Comparison of ENCODE assay signal across 8 cellular contexts in the genomic region with DNA sequence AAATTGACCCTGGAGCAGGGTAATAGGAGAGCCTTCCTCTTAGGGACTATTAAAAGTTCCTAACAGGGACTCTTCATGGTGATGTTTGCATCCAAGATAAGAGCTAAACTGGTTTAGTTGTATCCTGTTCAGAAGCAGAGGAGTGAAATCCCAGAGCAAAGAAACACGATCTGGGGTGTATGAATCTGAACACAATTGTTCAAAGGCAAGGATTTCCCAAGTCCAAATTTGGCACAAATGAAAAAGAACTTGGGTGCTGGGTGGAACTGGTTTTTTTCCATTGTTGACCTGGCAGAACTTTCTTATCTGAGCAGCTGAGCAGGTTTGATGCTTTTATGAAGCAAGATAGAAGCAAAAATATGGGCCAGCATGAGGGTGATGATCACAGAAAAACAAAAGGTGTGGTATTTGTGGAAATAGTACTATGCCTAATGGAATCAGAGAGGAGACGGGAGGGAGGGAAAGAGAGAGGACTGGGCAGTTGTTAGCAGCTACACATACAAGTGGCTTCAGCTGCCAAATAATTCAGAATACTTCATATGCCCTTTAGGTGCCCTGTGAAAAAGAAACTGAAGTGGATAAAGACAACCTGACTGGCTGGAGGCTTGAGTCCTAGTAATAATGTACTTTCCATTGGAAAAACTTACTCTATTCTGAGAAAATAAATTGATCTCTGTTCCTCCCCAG. TPM values are rescaled to one million over a fixed set of nuclear protein-coding genes. Genes with fewer than 3 reads are reported as not detected.
DNase-seq lines count a peak whose midpoint lies in the region; ATAC-seq and TF ChIP-seq lines count a peak whose summit lies in the region.

No MANE protein-coding gene starts in this region.

- H3K36me3 ChIP-seq in Loucy (ENCODE audit: insufficient read depth, low read length) = no peaks in the 10 kb centered on the region; the same call in 1 of the 2 replicates

- no peaks in the 10 kb centered on the region for H4K20me1 ChIP-seq in Loucy (ENCODE audit: insufficient read depth, low read length, poor library complexity, severe bottlenecking)

- H3K9ac ChIP-seq in Loucy (ENCODE audit: low read depth, low read length, poor library complexity, severe bottlenecking) = peak overlapping the region; percentile 9

- H3K4me2 ChIP-seq in Loucy (ENCODE audit: low read depth, low read length, poor library complexity, severe bottlenecking) = peak overlapping the region; percentile 37

- no peaks in the 10 kb centered on the region for H3F3A ChIP-seq in Loucy (ENCODE audit: low read depth)

- no peaks in the 10 kb centered on the region for H3K27me3 ChIP-seq in Loucy (ENCODE audit: insufficient read depth, low read length, poor library complexity, severe bottlenecking)

- H3K9me2 ChIP-seq in Loucy (replicated peaks; ENCODE audit: low read depth, low read length) = no peaks in the 10 kb centered on the region

- H3K4me1 Mint-ChIP-seq in dendritic cell treated with granulocyte-macrophage colony-stimulating factor and Interleukin-4, amounts not matched to agents 40 ng/mL and 50 ng/mL, for 4 days (ENCODE audit: low read depth) = peaks cover 86% of the 10 kb centered on the region
- peaks cover 68 to 87% of the 10 kb centered on the region in 2 donors for H3K4me1 Mint-ChIP-seq in natural killer cell treated with Interleukin-12 subunit alpha and Interleukin-12 subunit beta and Interleukin-15 and Interleukin-18, amount 100 ng/mL, for 72 hours (ENCODE audit: low read depth in 2 of 2)

- H3K79me2 ChIP-seq in Loucy (ENCODE audit: insufficient read depth, low read length) = peaks cover 21% of the 10 kb centered on the region

- intact Hi-C loops in dendritic cell treated with granulocyte-macrophage colony-stimulating factor and Interleukin-4, amounts not matched to agents 40 ng/mL and 50 ng/mL, for 4 days (cut with micrococcal nuclease) = loop anchor here (5.0 kb wide), 1 partner anchor 68 kb away; a partner anchor contains a TSS

- peak; percentile 17 for ATAC-seq in GM21447 (IDR thresholded peaks at IDR 0.05; ENCODE audit: unreplicated experiment)
- peak; percentile 45 to 63 for ATAC-seq in natural killer cell treated with Interleukin-12 subunit alpha and Interleukin-12 subunit beta and Interleukin-15 and Interleukin-18, amount 100 ng/mL, for 72 hours
- no peak for ATAC-seq in GM18870 (IDR thresholded peaks at IDR 0.05; ENCODE audit: unreplicated experiment)

- H3K27ac Mint-ChIP-seq in dendritic cell treated with granulocyte-macrophage colony-stimulating factor and Interleukin-4, amounts not matched to agents 40 ng/mL and 50 ng/mL, for 4 days = peak overlapping the region; percentile 76
- peak overlapping the region; percentile 87 to 91 for H3K27ac Mint-ChIP-seq in natural killer cell treated with Interleukin-12 subunit alpha and Interleukin-12 subunit beta and Interleukin-15 and Interleukin-18, amount 100 ng/mL, for 72 hours

- peak overlapping the region; percentile 9 for H3K4me3 Mint-ChIP-seq in dendritic cell treated with granulocyte-macrophage colony-stimulating factor and Interleukin-4, amounts not matched to agents 40 ng/mL and 50 ng/mL, for 4 days
- peak overlapping the region; percentile 88 for H3K4me3 Mint-ChIP-seq in natural killer cell treated with Interleukin-12 subunit alpha and Interleukin-12 subunit beta and Interleukin-15 and Interleukin-18, amount 100 ng/mL, for 72 hours

- TF ChIP-seq CTCF in Loucy (conservative IDR thresholded peaks at IDR 0.05; ENCODE audit: low read length) = no peak

- H3K4me1 ChIP-seq in Loucy (ENCODE audit: insufficient read depth, low read length, poor library complexity, severe bottlenecking) = peaks cover 51% of the 10 kb centered on the region

- peaks cover 7% of the 10 kb centered on the region for H3K36me3 Mint-ChIP-seq in dendritic cell treated with granulocyte-macrophage colony-stimulating factor and Interleukin-4, amounts not matched to agents 40 ng/mL and 50 ng/mL, for 4 days (ENCODE audit: low read depth)
- peaks cover 5% of the 10 kb centered on the region for H3K36me3 Mint-ChIP-seq in natural killer cell treated with Interleukin-12 subunit alpha and Interleukin-12 subunit beta and Interleukin-15 and Interleukin-18, amount 100 ng/mL, for 72 hours

- no peak for DNase-seq in natural killer cell treated with Interleukin-12 subunit alpha and Interleukin-12 subunit beta and Interleukin-15 and Interleukin-18, amount 100 ng/mL, for 72 hours (ENCODE audit: low spot score)
- no peak for DNase-seq in A172 (ENCODE audit: low spot score)
- DNase-seq in activated CD4-positive, alpha-beta T cell treated with anti-CD3 and anti-CD28 coated beads for 4 hours = no peak
- DNase-seq in 8988T = no peak

- H3K9me3 ChIP-seq in Loucy (ENCODE audit: insufficient read depth, low read depth, low read length) = no peaks in the 10 kb centered on the region

- no peaks in the 10 kb centered on the region for H3K27me3 Mint-ChIP-seq in dendritic cell treated with granulocyte-macrophage colony-stimulating factor and Interleukin-4, amounts not matched to agents 40 ng/mL and 50 ng/mL, for 4 days
- no peaks in the 10 kb centered on the region for H3K27me3 Mint-ChIP-seq in natural killer cell treated with Interleukin-12 subunit alpha and Interleukin-12 subunit beta and Interleukin-15 and Interleukin-18, amount 100 ng/mL, for 72 hours

- no peaks in the 10 kb centered on the region for H3K9me3 Mint-ChIP-seq in dendritic cell treated with granulocyte-macrophage colony-stimulating factor and Interleukin-4, amounts not matched to agents 40 ng/mL and 50 ng/mL, for 4 days
- no peaks in the 10 kb centered on the region for H3K9me3 Mint-ChIP-seq in natural killer cell treated with Interleukin-12 subunit alpha and Interleukin-12 subunit beta and Interleukin-15 and Interleukin-18, amount 100 ng/mL, for 72 hours

- H2AFZ ChIP-seq in Loucy (ENCODE audit: low read length) = no peak overlapping the region

- no peak overlapping the region for H3K4me3 ChIP-seq in Loucy (ENCODE audit: low read length, poor library complexity, severe bottlenecking)

RNA-seq across cellular contexts. Expression of a gene that starts 6.1 kb away (rescaled TPM):
- 10 to 100 TPM; 45.2 to 49.4 TPM for total RNA-seq in natural killer cell treated with Interleukin-12 subunit alpha and Interleukin-12 subunit beta and Interleukin-15 and Interleukin-18, amount 100 ng/mL, for 72 hours
- total RNA-seq in A172 (2014; rRNA removed; shearing (Covaris generic)) = 6.8 and 8.8 TPM in 2 replicates

RNA-seq across cellular contexts. Expression of a gene that starts 28.6 kb away (rescaled TPM):
- 10 to 100 TPM; 10.1 to 25.2 TPM for total RNA-seq in natural killer cell treated with Interleukin-12 subunit alpha and Interleukin-12 subunit beta and Interleukin-15 and Interleukin-18, amount 100 ng/mL, for 72 hours
- 0.19 and 0.55 TPM in 2 replicates for total RNA-seq in A172 (2014; rRNA removed; shearing (Covaris generic))

RNA-seq across cellular contexts. Expression of a gene that starts 40.8 kb away (rescaled TPM):
- 100 to 1,000 TPM; 125 to 150 TPM for total RNA-seq in natural killer cell treated with Interleukin-12 subunit alpha and Interleukin-12 subunit beta and Interleukin-15 and Interleukin-18, amount 100 ng/mL, for 72 hours
- total RNA-seq in A172 (2014; rRNA removed; shearing (Covaris generic)) = 10.7 and 11.4 TPM in 2 replicates

RNA-seq across cellular contexts. Expression of a gene that starts 41.0 kb away (rescaled TPM):
- total RNA-seq in natural killer cell treated with Interleukin-12 subunit alpha and Interleukin-12 subunit beta and Interleukin-15 and Interleukin-18, amount 100 ng/mL, for 72 hours = under 1 TPM in 1 of 2 donors, not detected in 1; 0.21 TPM
- 0.48 TPM in 1 of 2 replicates, not detected in the other for total RNA-seq in A172 (2014; rRNA removed; shearing (Covaris generic))

RNA-seq across cellular contexts. Expression of a gene that starts 57.1 kb away (rescaled TPM):
- total RNA-seq in natural killer cell treated with Interleukin-12 subunit alpha and Interleukin-12 subunit beta and Interleukin-15 and Interleukin-18, amount 100 ng/mL, for 72 hours = 1 to 10 TPM; 5.4 to 5.6 TPM
- 18.0 and 38.9 TPM in 2 replicates for total RNA-seq in A172 (2014; rRNA removed; shearing (Covaris generic))

Comparison
In these comparisons a context has a peak if more than half of its experiments do, and no peak if none do; other contexts are left out.
1. RNA of a gene that starts 40.8 kb away (total RNA-seq): 125 to 150 TPM in natural killer cell treated with Interleukin-12 subunit alpha and Interleukin-12 subunit beta and Interleukin-15 and Interleukin-18, amount 100 ng/mL, for 72 hours; 10.7 to 11.4 TPM in A172; every median in the first group is over 10 times any median in the second.